Comparison of ENCODE assay signal across 1 cellular context in the genomic region with DNA sequence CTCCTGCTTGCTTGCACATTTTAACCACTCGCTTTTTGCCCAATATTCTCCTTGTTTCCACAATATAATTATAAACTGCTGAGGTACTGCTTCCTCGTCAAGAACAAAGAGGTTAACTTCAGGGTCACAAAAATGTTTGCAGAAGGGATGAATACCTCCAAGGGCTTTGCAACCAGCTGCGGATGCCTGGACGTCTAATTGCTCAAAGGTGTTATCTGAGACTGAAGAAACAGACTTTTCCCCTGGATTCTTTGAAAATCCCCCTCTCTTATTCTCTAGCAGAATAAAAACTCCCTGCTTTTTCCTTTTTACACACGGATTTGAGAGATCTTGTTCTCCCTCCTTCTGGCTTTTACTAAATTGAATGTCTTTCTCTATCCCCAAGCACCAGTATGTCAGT.
TF ChIP-seq lines count a peak whose summit lies in the region.

No MANE protein-coding gene starts in this region.

TF ChIP-seq in GM23338, 12 proteins besides CTCF, POLR2A, EP300 and RAD21 (continued from another document):
- TF ChIP-seq, protein P1, sequence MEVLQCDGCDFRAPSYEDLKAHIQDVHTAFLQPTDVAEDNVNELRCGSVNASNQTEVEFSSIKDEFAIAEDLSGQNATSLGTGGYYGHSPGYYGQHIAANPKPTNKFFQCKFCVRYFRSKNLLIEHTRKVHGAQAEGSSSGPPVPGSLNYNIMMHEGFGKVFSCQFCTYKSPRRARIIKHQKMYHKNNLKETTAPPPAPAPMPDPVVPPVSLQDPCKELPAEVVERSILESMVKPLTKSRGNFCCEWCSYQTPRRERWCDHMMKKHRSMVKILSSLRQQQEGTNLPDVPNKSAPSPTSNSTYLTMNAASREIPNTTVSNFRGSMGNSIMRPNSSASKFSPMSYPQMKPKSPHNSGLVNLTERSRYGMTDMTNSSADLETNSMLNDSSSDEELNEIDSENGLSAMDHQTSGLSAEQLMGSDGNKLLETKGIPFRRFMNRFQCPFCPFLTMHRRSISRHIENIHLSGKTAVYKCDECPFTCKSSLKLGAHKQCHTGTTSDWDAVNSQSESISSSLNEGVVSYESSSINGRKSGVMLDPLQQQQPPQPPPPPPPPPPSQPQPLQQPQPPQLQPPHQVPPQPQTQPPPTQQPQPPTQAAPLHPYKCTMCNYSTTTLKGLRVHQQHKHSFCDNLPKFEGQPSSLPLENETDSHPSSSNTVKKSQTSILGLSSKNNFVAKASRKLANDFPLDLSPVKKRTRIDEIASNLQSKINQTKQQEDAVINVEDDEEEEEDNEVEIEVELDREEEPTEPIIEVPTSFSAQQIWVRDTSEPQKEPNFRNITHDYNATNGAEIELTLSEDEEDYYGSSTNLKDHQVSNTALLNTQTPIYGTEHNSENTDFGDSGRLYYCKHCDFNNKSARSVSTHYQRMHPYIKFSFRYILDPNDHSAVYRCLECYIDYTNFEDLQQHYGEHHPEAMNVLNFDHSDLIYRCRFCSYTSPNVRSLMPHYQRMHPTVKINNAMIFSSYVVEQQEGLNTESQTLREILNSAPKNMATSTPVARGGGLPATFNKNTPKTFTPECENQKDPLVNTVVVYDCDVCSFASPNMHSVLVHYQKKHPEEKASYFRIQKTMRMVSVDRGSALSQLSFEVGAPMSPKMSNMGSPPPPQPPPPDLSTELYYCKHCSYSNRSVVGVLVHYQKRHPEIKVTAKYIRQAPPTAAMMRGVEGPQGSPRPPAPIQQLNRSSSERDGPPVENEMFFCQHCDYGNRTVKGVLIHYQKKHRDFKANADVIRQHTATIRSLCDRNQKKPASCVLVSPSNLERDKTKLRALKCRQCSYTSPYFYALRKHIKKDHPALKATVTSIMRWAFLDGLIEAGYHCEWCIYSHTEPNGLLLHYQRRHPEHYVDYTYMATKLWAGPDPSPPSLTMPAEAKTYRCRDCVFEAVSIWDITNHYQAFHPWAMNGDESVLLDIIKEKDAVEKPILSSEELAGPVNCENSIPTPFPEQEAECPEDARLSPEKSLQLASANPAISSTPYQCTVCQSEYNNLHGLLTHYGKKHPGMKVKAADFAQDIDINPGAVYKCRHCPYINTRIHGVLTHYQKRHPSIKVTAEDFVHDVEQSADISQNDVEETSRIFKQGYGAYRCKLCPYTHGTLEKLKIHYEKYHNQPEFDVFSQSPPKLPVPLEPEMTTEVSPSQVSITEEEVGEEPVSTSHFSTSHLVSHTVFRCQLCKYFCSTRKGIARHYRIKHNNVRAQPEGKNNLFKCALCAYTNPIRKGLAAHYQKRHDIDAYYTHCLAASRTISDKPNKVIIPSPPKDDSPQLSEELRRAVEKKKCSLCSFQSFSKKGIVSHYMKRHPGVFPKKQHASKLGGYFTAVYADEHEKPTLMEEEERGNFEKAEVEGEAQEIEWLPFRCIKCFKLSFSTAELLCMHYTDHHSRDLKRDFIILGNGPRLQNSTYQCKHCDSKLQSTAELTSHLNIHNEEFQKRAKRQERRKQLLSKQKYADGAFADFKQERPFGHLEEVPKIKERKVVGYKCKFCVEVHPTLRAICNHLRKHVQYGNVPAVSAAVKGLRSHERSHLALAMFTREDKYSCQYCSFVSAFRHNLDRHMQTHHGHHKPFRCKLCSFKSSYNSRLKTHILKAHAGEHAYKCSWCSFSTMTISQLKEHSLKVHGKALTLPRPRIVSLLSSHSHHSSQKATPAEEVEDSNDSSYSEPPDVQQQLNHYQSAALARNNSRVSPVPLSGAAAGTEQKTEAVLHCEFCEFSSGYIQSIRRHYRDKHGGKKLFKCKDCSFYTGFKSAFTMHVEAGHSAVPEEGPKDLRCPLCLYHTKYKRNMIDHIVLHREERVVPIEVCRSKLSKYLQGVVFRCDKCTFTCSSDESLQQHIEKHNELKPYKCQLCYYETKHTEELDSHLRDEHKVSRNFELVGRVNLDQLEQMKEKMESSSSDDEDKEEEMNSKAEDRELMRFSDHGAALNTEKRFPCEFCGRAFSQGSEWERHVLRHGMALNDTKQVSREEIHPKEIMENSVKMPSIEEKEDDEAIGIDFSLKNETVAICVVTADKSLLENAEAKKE (CRISPR knock-in tag; IDR thresholded peaks at IDR 0.05), result no peak
- no peak for TF ChIP-seq STAT1 (IDR thresholded peaks at IDR 0.05; ENCODE audit: unreplicated experiment)
- no peak for TF ChIP-seq POLR2AphosphoS5 (IDR thresholded peaks at IDR 0.05; ENCODE audit: low read depth)
- no peak for TF ChIP-seq EZH2 (IDR thresholded peaks at IDR 0.05; ENCODE audit: low read depth, unreplicated experiment)
- TF ChIP-seq, protein P2, sequence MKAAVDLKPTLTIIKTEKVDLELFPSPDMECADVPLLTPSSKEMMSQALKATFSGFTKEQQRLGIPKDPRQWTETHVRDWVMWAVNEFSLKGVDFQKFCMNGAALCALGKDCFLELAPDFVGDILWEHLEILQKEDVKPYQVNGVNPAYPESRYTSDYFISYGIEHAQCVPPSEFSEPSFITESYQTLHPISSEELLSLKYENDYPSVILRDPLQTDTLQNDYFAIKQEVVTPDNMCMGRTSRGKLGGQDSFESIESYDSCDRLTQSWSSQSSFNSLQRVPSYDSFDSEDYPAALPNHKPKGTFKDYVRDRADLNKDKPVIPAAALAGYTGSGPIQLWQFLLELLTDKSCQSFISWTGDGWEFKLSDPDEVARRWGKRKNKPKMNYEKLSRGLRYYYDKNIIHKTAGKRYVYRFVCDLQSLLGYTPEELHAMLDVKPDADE (IDR thresholded peaks at IDR 0.05), result no peak
- TF ChIP-seq ZNF114 (CRISPR knock-in tag; IDR thresholded peaks at IDR 0.05), result no peak
